In genomic region chr16:69481901-69482341, GRCh38 we compare ENCODE assay signal across 8 cellular contexts. TPM values are rescaled to one million over a fixed set of nuclear protein-coding genes. Genes with fewer than 3 reads are reported as not detected.
DNase-seq lines count a peak whose midpoint lies in the region; TF ChIP-seq lines count a peak whose summit lies in the region.

No MANE protein-coding gene starts in this region.

- H2AK5ac ChIP-seq in neuronal stem cell (ENCODE audit: low read depth, low read length) = no peak overlapping the region

- H3K27me3 ChIP-seq in neuronal stem cell (ENCODE audit: control insufficient read depth in 3 of 3, insufficient read depth in 3 of 3, low read depth in 1 of 3, low read length in 3 of 3) = no peaks in the 10 kb centered on the region

- TF ChIP-seq POLR2A in erythroblast (IDR thresholded peaks at IDR 0.05; ENCODE audit: low read length) = no peak

- H2BK12ac ChIP-seq in neuronal stem cell (ENCODE audit: low read length) = no peak overlapping the region

- no peak overlapping the region for H3K23ac ChIP-seq in neuronal stem cell (ENCODE audit: low read depth, low read length, poor library complexity)

- H4K91ac ChIP-seq in neuronal stem cell (ENCODE audit: low read depth, low read length, poor library complexity) = no peak overlapping the region

- no peak overlapping the region for H2BK5ac ChIP-seq in neuronal stem cell (ENCODE audit: low read length)

- H3K4ac ChIP-seq in neuronal stem cell (ENCODE audit: low read length) = no peak overlapping the region

- no CpG with 5 or more reads among the region's 12 CpGs for WGBS in neuronal stem cell (ENCODE audit: extremely low coverage in 2 of 2, insufficient read length in 2 of 2, insufficient replicate concordance in 1 of 2), 2 donors

- H2AFZ ChIP-seq in neuronal stem cell (ENCODE audit: low read length) = peak overlapping the region; percentile 25

- H3K4me2 ChIP-seq in neuronal stem cell (ENCODE audit: insufficient read depth, low read length, poor library complexity, severe bottlenecking) = no peak overlapping the region

- H4K8ac ChIP-seq in neuronal stem cell (ENCODE audit: low read depth, low read length) = no peak overlapping the region

- H3K4me3 ChIP-seq in fibroblast of mammary gland (ENCODE audit: control insufficient read depth, low read depth, low read length) (no peak overlapping the region), neuronal stem cell (ENCODE audit: low read length in 2 of 2) (no peak overlapping the region)

- no peak overlapping the region for H3K27ac ChIP-seq in neuronal stem cell (replicated peaks; ENCODE audit: low read length)

- TF ChIP-seq CTCF in fibroblast of mammary gland (conservative IDR thresholded peaks at IDR 0.05; ENCODE audit: control insufficient read depth, insufficient read depth, low read depth, low read length) = no peak

- H3K14ac ChIP-seq in neuronal stem cell (ENCODE audit: low read length) = no peak overlapping the region

- H3K36me3 ChIP-seq in neuronal stem cell (replicated peaks in 1 of 2; ENCODE audit: control insufficient read depth in 2 of 2, insufficient read depth in 2 of 2, low read length in 2 of 2) = no peaks in the 10 kb centered on the region

- POLR2A ChIA-PET in HEK293T (lab: Yijun Ruan, JAX) = no interaction called here

- H3K79me1 ChIP-seq in neuronal stem cell (ENCODE audit: low read depth, low read length) = no peaks in the 10 kb centered on the region

- no peak overlapping the region for H2BK15ac ChIP-seq in neuronal stem cell (ENCODE audit: low read length)

- no peak overlapping the region for H3K9ac ChIP-seq in neuronal stem cell (ENCODE audit: low read depth, low read length, poor library complexity)

- CTCF ChIA-PET in HEK293T (lab: Yijun Ruan, JAX) = no interaction called here

- H3K4me1 ChIP-seq in neuronal stem cell (ENCODE audit: control insufficient read depth in 2 of 2, insufficient read depth in 1 of 2, low read depth in 1 of 2, low read length in 2 of 2) = peaks cover 0 to 8% of the 10 kb centered on the region in 2 donors

- H2BK120ac ChIP-seq in neuronal stem cell (ENCODE audit: low read depth, low read length) = no peak overlapping the region

- H3K18ac ChIP-seq in neuronal stem cell (ENCODE audit: low read length) = no peak overlapping the region

- DNase-seq in Ammon's horn (ENCODE audit: low spot score) (peak; percentile 86), SHP77 (lab: John Stamatoyannopoulos, UW) (peak; percentile 57 to 66), fibroblast of mammary gland (ENCODE audit: low read depth) (peak; percentile 82), neuronal stem cell (ENCODE audit: low spot score) (no peak), erythroblast (lab: John Stamatoyannopoulos, UW) (no peak), HEK293T (ENCODE audit: extremely low spot score) (no peak)
- DNase-seq in activated CD4-positive, CD25-positive, alpha-beta regulatory T cell (lab: John Stamatoyannopoulos, UW) = no peak
- no peak for DNase-seq in activated T-cell treated with anti-CD3 and anti-CD28 coated beads, Interleukin-2, amount 50 U/mL, for 1 hour

- no peaks in the 10 kb centered on the region for H3K9me3 ChIP-seq in neuronal stem cell (replicated peaks in 1 of 2; ENCODE audit: control insufficient read depth in 2 of 2, insufficient read depth in 1 of 2, low read depth in 1 of 2, low read length in 2 of 2)

TF ChIP-seq in HEK293T, 16 proteins besides CTCF, POLR2A, EP300 and RAD21:
- no peak for TF ChIP-seq SP1 (IDR thresholded peaks at IDR 0.05)
- no peak for TF ChIP-seq NFRKB (IDR thresholded peaks at IDR 0.05)
- no peak for TF ChIP-seq TARDBP (IDR thresholded peaks at IDR 0.05)
- no peak for TF ChIP-seq ELF4 (IDR thresholded peaks at IDR 0.05)
- TF ChIP-seq BHLHE40 (IDR thresholded peaks at IDR 0.05; ENCODE audit: borderline replicate concordance) = no peak
- no peak for TF ChIP-seq ARNT (IDR thresholded peaks at IDR 0.05)
- TF ChIP-seq FOXA1 (IDR thresholded peaks at IDR 0.05) = no peak
- TF ChIP-seq HDGF (IDR thresholded peaks at IDR 0.05; ENCODE audit: borderline replicate concordance) = no peak
- TF ChIP-seq FOXM1 (IDR thresholded peaks at IDR 0.05; ENCODE audit: borderline replicate concordance) = no peak
- TF ChIP-seq LEF1 (IDR thresholded peaks at IDR 0.05; ENCODE audit: borderline replicate concordance) = no peak
- no peak for TF ChIP-seq CTBP1 (IDR thresholded peaks at IDR 0.05; ENCODE audit: borderline replicate concordance)
- no peak for TF ChIP-seq SUZ12 (IDR thresholded peaks at IDR 0.05)
- no peak for TF ChIP-seq L3MBTL2 (conservative IDR thresholded peaks at IDR 0.05)
- TF ChIP-seq ZNF384 (IDR thresholded peaks at IDR 0.05) = no peak
- TF ChIP-seq PKNOX1 (IDR thresholded peaks at IDR 0.05) = no peak
- TF ChIP-seq FOXK2 (IDR thresholded peaks at IDR 0.05) = no peak

RNA-seq across cellular contexts. Expression of gene CYB5B, which starts 57.5 kb away (rescaled TPM):
- polyA plus RNA-seq in neuronal stem cell (2013, experiment 1 of 2) = 142 TPM
- 142 TPM for polyA plus RNA-seq in neuronal stem cell (2013, experiment 2 of 2)

Comparison
In these comparisons a context has a peak if more than half of its experiments do, and no peak if none do; other contexts are left out.
1. DNase-seq: peak in Ammon's horn (single experiment), SHP77 (2 of 2) and fibroblast of mammary gland (single experiment); none in neuronal stem cell (single experiment), activated CD4-positive, CD25-positive, alpha-beta regulatory T cell (0 of 4), erythroblast (0 of 2), activated T-cell treated with anti-CD3 and anti-CD28 coated beads, Interleukin-2, amount 50 U/mL, for 1 hour (single experiment) and HEK293T (single experiment).